ENCODE assay signal across 20 cellular contexts in genomic region chr1:17742590-17742989, GRCh38. TPM values are rescaled to one million over a fixed set of nuclear protein-coding genes. Genes with fewer than 3 reads are reported as not detected.
DNase-seq lines count a peak whose midpoint lies in the region; ATAC-seq and TF ChIP-seq lines count a peak whose summit lies in the region.
"Had no signal": no experiment of that assay in that cellular context is flagged by ENCODE, and none has a peak within 500 bp of the region (broad histone marks: within the 10 kb centered on the region; RNA-seq: fewer than 3 reads in every experiment).

No MANE protein-coding gene starts in this region.

- peaks cover 20% of the 10 kb centered on the region for H3K27me3 Mint-ChIP-seq in MCF 10A (ENCODE audit: insufficient read depth, unreplicated experiment)

- no peaks in the 10 kb centered on the region for H3K9me3 Mint-ChIP-seq in MCF 10A (ENCODE audit: unreplicated experiment)
- H3K9me3 Mint-ChIP-seq: activated naive CD4-positive, alpha-beta T cell treated with anti-CD3 and anti-CD28 coated beads, Interleukin-2, amount 50 U/mL, for 24 hours; CD4-positive, CD25-positive, alpha-beta regulatory T cell had no signal

- H3K4me1 ChIP-seq in breast epithelium (no peaks in the 10 kb centered on the region), thyroid gland (no peaks in the 10 kb centered on the region)
- H3K4me1 ChIP-seq: SJSA1 had no signal

- DNase-seq in MCF 10A (ENCODE audit: unreplicated experiment) (peak; percentile 24), breast epithelium (ENCODE audit: low spot score in 2 of 2) (no peak), left ventricle myocardium superior (no peak), thyroid gland (peak; percentile 48 to 53), T-helper 2 cell (no peak), NCI-H748 (lab: John Stamatoyannopoulos, UW; ENCODE audit: unreplicated experiment) (no peak)
- DNase-seq: activated CD4-positive, alpha-beta T cell treated with anti-CD3 and anti-CD28 coated beads for 1 hour; activated CD8-positive, alpha-beta memory T cell treated with anti-CD3 and anti-CD28 coated beads, Interleukin-2, amount 50 U/mL, for 4 hours; CD4-positive, CD25-positive, alpha-beta regulatory T cell; effector CD4-positive, alpha-beta T cell; NCI-H345; T1000; trophoblast cell had no signal

- POLR2A ChIA-PET in MCF 10A (lab: Yijun Ruan, JAX): no interaction called here

- no peak for TF ChIP-seq POLR2A in breast epithelium (IDR thresholded peaks at IDR 0.05)
- no peak for TF ChIP-seq POLR2A in thyroid gland (IDR thresholded peaks at IDR 0.05)

- intact Hi-C loops in MCF 10A (cut with micrococcal nuclease): no loop called here
- intact Hi-C loops in breast epithelium (cut with DNase I; ENCODE audit: low total_unique reads): no loop called here
- intact Hi-C loops in left ventricle myocardium superior (cut with micrococcal nuclease): no loop called here
- intact Hi-C loops in thyroid gland (cut with DNase I): no loop called here

- no peaks in the 10 kb centered on the region for H3K4me1 Mint-ChIP-seq in MCF 10A (ENCODE audit: insufficient read depth, unreplicated experiment)
- H3K4me1 Mint-ChIP-seq: activated naive CD4-positive, alpha-beta T cell treated with anti-CD3 and anti-CD28 coated beads, Interleukin-2, amount 50 U/mL, for 24 hours; CD4-positive, CD25-positive, alpha-beta regulatory T cell had no signal

- H3K27me3 ChIP-seq in breast epithelium (peaks cover 0 to 11% of the 10 kb centered on the region in 2 donors), thyroid gland (no peaks in the 10 kb centered on the region)

- CTCF ChIA-PET in MCF 10A (lab: Yijun Ruan, JAX): no interaction called here

- H3K4me3 ChIP-seq in breast epithelium (no peak overlapping the region), thyroid gland (replicated peaks in 1 of 3) (no peak overlapping the region)
- H3K4me3 ChIP-seq: SJSA1 had no signal

- no peak overlapping the region for H3K27ac Mint-ChIP-seq in MCF 10A (ENCODE audit: low read depth, unreplicated experiment)
- H3K27ac Mint-ChIP-seq: activated naive CD4-positive, alpha-beta T cell treated with anti-CD3 and anti-CD28 coated beads, Interleukin-2, amount 50 U/mL, for 24 hours; CD4-positive, CD25-positive, alpha-beta regulatory T cell had no signal

- BruUV-seq in MCF 10A (replicated peaks; lab: Mats Ljungman, UMichigan): no TSS peak

- 9 to 16% methylated on average over 5 of the region's 5 CpGs for WGBS in thyroid gland, 2 donors

- peak; percentile 47; the same call in 2 of the 3 replicates for ATAC-seq in SK-N-SH treated with all-trans-retinoic acid at 6 μM for 48 hours
- peak; percentile 63 for ATAC-seq in left ventricle myocardium superior
- no peak for ATAC-seq in GM21737 (IDR thresholded peaks at IDR 0.05; ENCODE audit: unreplicated experiment)

- H3K27ac ChIP-seq in breast epithelium: no peak overlapping the region
- no peak overlapping the region for H3K27ac ChIP-seq in thyroid gland
- H3K27ac ChIP-seq: SJSA1 had no signal

- no peak overlapping the region for H3K4me3 Mint-ChIP-seq in MCF 10A (ENCODE audit: unreplicated experiment)
- H3K4me3 Mint-ChIP-seq: activated naive CD4-positive, alpha-beta T cell treated with anti-CD3 and anti-CD28 coated beads, Interleukin-2, amount 50 U/mL, for 24 hours; CD4-positive, CD25-positive, alpha-beta regulatory T cell had no signal

- H3K9me3 ChIP-seq in breast epithelium (no peaks in the 10 kb centered on the region), thyroid gland (no peaks in the 10 kb centered on the region)
- H3K9me3 ChIP-seq: SJSA1 had no signal

- H3K36me3 ChIP-seq in breast epithelium: no peaks in the 10 kb centered on the region
- H3K36me3 ChIP-seq in thyroid gland: no peaks in the 10 kb centered on the region
- H3K36me3 ChIP-seq: SJSA1 had no signal

- no peak for TF ChIP-seq CTCF in MCF 10A (IDR thresholded peaks at IDR 0.05; ENCODE audit: unreplicated experiment)
- TF ChIP-seq CTCF in breast epithelium (IDR thresholded peaks at IDR 0.05): no peak
- TF ChIP-seq CTCF in thyroid gland (IDR thresholded peaks at IDR 0.05): no peak

- no peaks in the 10 kb centered on the region for H3K36me3 Mint-ChIP-seq in MCF 10A (ENCODE audit: insufficient read depth, unreplicated experiment)
- H3K36me3 Mint-ChIP-seq: activated naive CD4-positive, alpha-beta T cell treated with anti-CD3 and anti-CD28 coated beads, Interleukin-2, amount 50 U/mL, for 24 hours; CD4-positive, CD25-positive, alpha-beta regulatory T cell had no signal

TF ChIP-seq in SK-N-SH treated with all-trans-retinoic acid at 6 μM for 48 hours, 23 proteins besides CTCF, POLR2A, EP300 and RAD21:
- TF ChIP-seq RARB (CRISPR knock-in tag; IDR thresholded peaks at IDR 0.05) (no peak), POU6F1 (CRISPR knock-in tag; IDR thresholded peaks at IDR 0.05; ENCODE audit: borderline replicate concordance, low read depth) (no peak), ZNF8 (CRISPR knock-in tag; IDR thresholded peaks at IDR 0.05) (no peak), OSR1 (CRISPR knock-in tag; IDR thresholded peaks at IDR 0.05) (no peak), CREB5 (CRISPR knock-in tag; IDR thresholded peaks at IDR 0.05; ENCODE audit: low read depth) (no peak), TCF4 (CRISPR knock-in tag; IDR thresholded peaks at IDR 0.05; ENCODE audit: borderline replicate concordance) (no peak), BACH2 (CRISPR knock-in tag; IDR thresholded peaks at IDR 0.05; ENCODE audit: borderline replicate concordance) (no peak), ZC3H10 (CRISPR knock-in tag; IDR thresholded peaks at IDR 0.05) (no peak), ZNF70 (CRISPR knock-in tag; IDR thresholded peaks at IDR 0.05) (no peak), ISL1 (CRISPR knock-in tag; IDR thresholded peaks at IDR 0.05) (no peak)
- TF ChIP-seq, protein P1, sequence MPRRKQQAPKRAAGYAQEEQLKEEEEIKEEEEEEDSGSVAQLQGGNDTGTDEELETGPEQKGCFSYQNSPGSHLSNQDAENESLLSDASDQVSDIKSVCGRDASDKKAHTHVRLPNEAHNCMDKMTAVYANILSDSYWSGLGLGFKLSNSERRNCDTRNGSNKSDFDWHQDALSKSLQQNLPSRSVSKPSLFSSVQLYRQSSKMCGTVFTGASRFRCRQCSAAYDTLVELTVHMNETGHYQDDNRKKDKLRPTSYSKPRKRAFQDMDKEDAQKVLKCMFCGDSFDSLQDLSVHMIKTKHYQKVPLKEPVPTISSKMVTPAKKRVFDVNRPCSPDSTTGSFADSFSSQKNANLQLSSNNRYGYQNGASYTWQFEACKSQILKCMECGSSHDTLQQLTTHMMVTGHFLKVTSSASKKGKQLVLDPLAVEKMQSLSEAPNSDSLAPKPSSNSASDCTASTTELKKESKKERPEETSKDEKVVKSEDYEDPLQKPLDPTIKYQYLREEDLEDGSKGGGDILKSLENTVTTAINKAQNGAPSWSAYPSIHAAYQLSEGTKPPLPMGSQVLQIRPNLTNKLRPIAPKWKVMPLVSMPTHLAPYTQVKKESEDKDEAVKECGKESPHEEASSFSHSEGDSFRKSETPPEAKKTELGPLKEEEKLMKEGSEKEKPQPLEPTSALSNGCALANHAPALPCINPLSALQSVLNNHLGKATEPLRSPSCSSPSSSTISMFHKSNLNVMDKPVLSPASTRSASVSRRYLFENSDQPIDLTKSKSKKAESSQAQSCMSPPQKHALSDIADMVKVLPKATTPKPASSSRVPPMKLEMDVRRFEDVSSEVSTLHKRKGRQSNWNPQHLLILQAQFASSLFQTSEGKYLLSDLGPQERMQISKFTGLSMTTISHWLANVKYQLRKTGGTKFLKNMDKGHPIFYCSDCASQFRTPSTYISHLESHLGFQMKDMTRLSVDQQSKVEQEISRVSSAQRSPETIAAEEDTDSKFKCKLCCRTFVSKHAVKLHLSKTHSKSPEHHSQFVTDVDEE (CRISPR knock-in tag; IDR thresholded peaks at IDR 0.05): no peak
- TF ChIP-seq, protein P2, sequence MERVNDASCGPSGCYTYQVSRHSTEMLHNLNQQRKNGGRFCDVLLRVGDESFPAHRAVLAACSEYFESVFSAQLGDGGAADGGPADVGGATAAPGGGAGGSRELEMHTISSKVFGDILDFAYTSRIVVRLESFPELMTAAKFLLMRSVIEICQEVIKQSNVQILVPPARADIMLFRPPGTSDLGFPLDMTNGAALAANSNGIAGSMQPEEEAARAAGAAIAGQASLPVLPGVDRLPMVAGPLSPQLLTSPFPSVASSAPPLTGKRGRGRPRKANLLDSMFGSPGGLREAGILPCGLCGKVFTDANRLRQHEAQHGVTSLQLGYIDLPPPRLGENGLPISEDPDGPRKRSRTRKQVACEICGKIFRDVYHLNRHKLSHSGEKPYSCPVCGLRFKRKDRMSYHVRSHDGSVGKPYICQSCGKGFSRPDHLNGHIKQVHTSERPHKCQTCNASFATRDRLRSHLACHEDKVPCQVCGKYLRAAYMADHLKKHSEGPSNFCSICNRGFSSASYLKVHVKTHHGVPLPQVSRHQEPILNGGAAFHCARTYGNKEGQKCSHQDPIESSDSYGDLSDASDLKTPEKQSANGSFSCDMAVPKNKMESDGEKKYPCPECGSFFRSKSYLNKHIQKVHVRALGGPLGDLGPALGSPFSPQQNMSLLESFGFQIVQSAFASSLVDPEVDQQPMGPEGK (CRISPR knock-in tag; IDR thresholded peaks at IDR 0.05; ENCODE audit: borderline replicate concordance): no peak

RNA-seq across cellular contexts. Expression of gene ACTL8, which starts 12.5 kb away (rescaled TPM):
- 0.23 TPM in 1 of 2 replicates, not detected in the other for total RNA-seq in MCF 10A (2022)
- total RNA-seq in breast epithelium: not detected
- not detected for total RNA-seq in left ventricle myocardium superior
- not detected for total RNA-seq in thyroid gland
- total RNA-seq: A172; bronchial epithelial cell; CD4-positive, CD25-positive, alpha-beta regulatory T cell; liver; SJSA1 had no signal

Comparison
In these comparisons a context has a peak if more than half of its experiments do, and no peak if none do; other contexts are left out.
1. DNase-seq: peak in MCF 10A (single experiment) and thyroid gland (2 of 2); none in breast epithelium (0 of 2), left ventricle myocardium superior (single experiment), T-helper 2 cell (0 of 5) and NCI-H748 (single experiment).